ENCODE assay signal across 8 cellular contexts in the genomic region with DNA sequence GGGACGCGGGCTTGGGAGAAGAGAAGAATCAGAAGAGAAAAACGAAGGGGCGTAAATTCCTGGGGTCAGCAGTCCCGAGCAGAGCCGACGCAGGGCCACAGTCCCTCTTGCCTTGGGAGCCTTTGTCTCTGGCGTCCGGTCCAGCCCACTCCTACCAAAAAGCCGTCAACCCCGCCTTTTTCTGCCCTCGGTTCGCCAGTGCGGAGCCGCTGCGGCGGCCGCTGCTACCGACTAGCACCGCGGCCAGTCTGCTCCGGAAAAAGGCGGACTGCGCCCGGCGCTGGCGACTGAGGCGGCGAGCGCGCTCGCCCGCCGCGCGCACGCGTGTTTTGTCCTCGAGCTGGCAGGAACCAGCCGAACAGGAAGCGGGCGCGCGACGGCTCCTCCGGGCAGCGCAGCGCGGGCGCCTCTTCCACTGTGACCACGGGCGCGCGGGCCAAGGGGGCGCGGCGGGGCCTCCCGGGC. TPM values are rescaled to one million over a fixed set of nuclear protein-coding genes. Genes with fewer than 3 reads are reported as not detected.
DNase-seq lines count a peak whose midpoint lies in the region; ATAC-seq and TF ChIP-seq lines count a peak whose summit lies in the region.

No MANE protein-coding gene starts in this region.

- H3K9me3 Mint-ChIP-seq in activated CD4-positive, alpha-beta memory T cell treated with anti-CD3 and anti-CD28 coated beads, Interleukin-2, amount 10 ng/mL, durations not matched to agents 7 days and 5 days = no peaks in the 10 kb centered on the region

- no peaks in the 10 kb centered on the region for H3K9me3 ChIP-seq in psoas muscle

- POLR2A ChIA-PET in activated CD4-positive, alpha-beta memory T cell treated with anti-CD3 and anti-CD28 coated beads, Interleukin-2, amount 10 ng/mL, durations not matched to agents 7 days and 5 days (lab: Charles Lee) = interaction anchor here (0.6 to 6.9 kb wide), 22 partner anchors 9 to 1135 kb away, joined by 3 to 313 read pairs (median 10); a partner anchor contains a TSS

- peak overlapping the region; percentile 99 for H3K27ac ChIP-seq in psoas muscle

- H3K4me3 ChIP-seq in psoas muscle = peak overlapping the region; percentile 81

- peaks cover 28% of the 10 kb centered on the region for H3K4me1 ChIP-seq in psoas muscle

- peaks cover 66% of the 10 kb centered on the region for H3K36me3 Mint-ChIP-seq in activated CD4-positive, alpha-beta memory T cell treated with anti-CD3 and anti-CD28 coated beads, Interleukin-2, amount 10 ng/mL, durations not matched to agents 7 days and 5 days (ENCODE audit: low read depth)

- CTCF ChIA-PET in activated CD4-positive, alpha-beta memory T cell treated with anti-CD3 and anti-CD28 coated beads, Interleukin-2, amount 10 ng/mL, durations not matched to agents 7 days and 5 days (lab: Charles Lee) = interaction anchor here (0.5 to 3.2 kb wide), 23 partner anchors 10 to 1628 kb away, joined by 3 to 39 read pairs (median 5); a partner anchor contains a TSS

- peak overlapping the region; percentile 95 for H3K27ac Mint-ChIP-seq in activated CD4-positive, alpha-beta memory T cell treated with anti-CD3 and anti-CD28 coated beads, Interleukin-2, amount 10 ng/mL, durations not matched to agents 7 days and 5 days

- peaks cover 4 to 34% of the 10 kb centered on the region in 2 donors for H3K36me3 ChIP-seq in psoas muscle (ENCODE audit: insufficient read depth in 1 of 2, low read depth in 1 of 2)

- no peak for TF ChIP-seq CTCF in psoas muscle (IDR thresholded peaks at IDR 0.05)

- no peaks in the 10 kb centered on the region for H3K27me3 ChIP-seq in psoas muscle (ENCODE audit: insufficient read depth in 3 of 3, low read length in 2 of 3)

- DNase-seq in activated effector memory CD4-positive, alpha-beta T cell treated with Interleukin-2 at 50 U/mL for 16 hours = peak; percentile 73
- no peak for DNase-seq in activated effector memory CD4-positive, alpha-beta T cell treated with anti-CD3 and anti-CD28 coated beads, Interleukin-2, amount 50 U/mL, for 16 hours
- peak; percentile 81 for DNase-seq in activated CD4-positive, alpha-beta memory T cell treated with anti-CD3 and anti-CD28 coated beads, Interleukin-2, amount 10 ng/mL, durations not matched to agents 7 days and 5 days
- DNase-seq in germinal center (ENCODE audit: low spot score) = peak; percentile 78
- no peak for DNase-seq in psoas muscle
- no peak for DNase-seq in NCI-H774 (lab: John Stamatoyannopoulos, UW)
- no peak for DNase-seq in NCI-H146 (lab: John Stamatoyannopoulos, UW)

- intact Hi-C loops in psoas muscle (cut with DNase I) = loop anchor here (1.0 to 10.0 kb wide), 3 partner anchors 55 to 145 kb away; no protein-coding TSS in a partner anchor

- no peaks in the 10 kb centered on the region for H3K27me3 Mint-ChIP-seq in activated CD4-positive, alpha-beta memory T cell treated with anti-CD3 and anti-CD28 coated beads, Interleukin-2, amount 10 ng/mL, durations not matched to agents 7 days and 5 days

- peak overlapping the region; percentile 98 for H3K4me3 Mint-ChIP-seq in activated CD4-positive, alpha-beta memory T cell treated with anti-CD3 and anti-CD28 coated beads, Interleukin-2, amount 10 ng/mL, durations not matched to agents 7 days and 5 days

- ATAC-seq in HG03378 (IDR thresholded peaks at IDR 0.05; ENCODE audit: unreplicated experiment) (peak; percentile 14), psoas muscle (peak in 3 of 4 donors; percentile 2 to 7 (median 2))

- peaks cover 64% of the 10 kb centered on the region for H3K4me1 Mint-ChIP-seq in activated CD4-positive, alpha-beta memory T cell treated with anti-CD3 and anti-CD28 coated beads, Interleukin-2, amount 10 ng/mL, durations not matched to agents 7 days and 5 days

- WGBS in psoas muscle, 3 donors = 0 to 1% (median 0%) methylated on average over 47 to 58 of the region's 58 CpGs

RNA-seq across cellular contexts. Expression of a gene that starts 0.5 kb away (rescaled TPM):
- total RNA-seq in activated CD4-positive, alpha-beta memory T cell treated with anti-CD3 and anti-CD28 coated beads, Interleukin-2, amount 10 ng/mL, durations not matched to agents 7 days and 5 days = 100 to 1,000 TPM; 291 to 295 TPM
- 100 to 1,000 TPM; 145 to 379 (median 316) TPM for total RNA-seq in psoas muscle
- 100 to 1,000 TPM; 362 to 488 (median 370) TPM for polyA plus RNA-seq in psoas muscle

RNA-seq across cellular contexts. Expression of a gene that starts 0.6 kb away (rescaled TPM):
- 10 to 100 TPM; 35.4 to 36.1 TPM for total RNA-seq in activated CD4-positive, alpha-beta memory T cell treated with anti-CD3 and anti-CD28 coated beads, Interleukin-2, amount 10 ng/mL, durations not matched to agents 7 days and 5 days
- total RNA-seq in psoas muscle = 10 to 100 TPM in 3 of 4 donors, 1 to 10 TPM in 1; 9.1 to 15.3 (median 11.5) TPM
- polyA plus RNA-seq in psoas muscle = 10 to 100 TPM; 11.1 to 27.7 (median 14.8) TPM

RNA-seq across cellular contexts. Expression of a gene that starts 56.0 kb away (rescaled TPM):
- total RNA-seq in activated CD4-positive, alpha-beta memory T cell treated with anti-CD3 and anti-CD28 coated beads, Interleukin-2, amount 10 ng/mL, durations not matched to agents 7 days and 5 days = 100 to 1,000 TPM; 355 to 366 TPM
- 100 to 1,000 TPM in 3 of 4 donors, 10 to 100 TPM in 1; 82.0 to 139 (median 115) TPM for total RNA-seq in psoas muscle
- 100 to 1,000 TPM in 2 of 3 donors, 10 to 100 TPM in 1; 92.7 to 158 (median 117) TPM for polyA plus RNA-seq in psoas muscle

Comparison
In these comparisons a context has a peak if more than half of its experiments do, and no peak if none do; other contexts are left out.
1. DNase-seq: peak in activated effector memory CD4-positive, alpha-beta T cell treated with Interleukin-2 at 50 U/mL for 16 hours (single experiment), activated CD4-positive, alpha-beta memory T cell treated with anti-CD3 and anti-CD28 coated beads, Interleukin-2, amount 10 ng/mL, durations not matched to agents 7 days and 5 days (single experiment) and germinal center (single experiment); none in activated effector memory CD4-positive, alpha-beta T cell treated with anti-CD3 and anti-CD28 coated beads, Interleukin-2, amount 50 U/mL, for 16 hours (single experiment), psoas muscle (0 of 2), NCI-H774 (single experiment) and NCI-H146 (single experiment).